ENCODE assay signal across 8 cellular contexts in the genomic region with DNA sequence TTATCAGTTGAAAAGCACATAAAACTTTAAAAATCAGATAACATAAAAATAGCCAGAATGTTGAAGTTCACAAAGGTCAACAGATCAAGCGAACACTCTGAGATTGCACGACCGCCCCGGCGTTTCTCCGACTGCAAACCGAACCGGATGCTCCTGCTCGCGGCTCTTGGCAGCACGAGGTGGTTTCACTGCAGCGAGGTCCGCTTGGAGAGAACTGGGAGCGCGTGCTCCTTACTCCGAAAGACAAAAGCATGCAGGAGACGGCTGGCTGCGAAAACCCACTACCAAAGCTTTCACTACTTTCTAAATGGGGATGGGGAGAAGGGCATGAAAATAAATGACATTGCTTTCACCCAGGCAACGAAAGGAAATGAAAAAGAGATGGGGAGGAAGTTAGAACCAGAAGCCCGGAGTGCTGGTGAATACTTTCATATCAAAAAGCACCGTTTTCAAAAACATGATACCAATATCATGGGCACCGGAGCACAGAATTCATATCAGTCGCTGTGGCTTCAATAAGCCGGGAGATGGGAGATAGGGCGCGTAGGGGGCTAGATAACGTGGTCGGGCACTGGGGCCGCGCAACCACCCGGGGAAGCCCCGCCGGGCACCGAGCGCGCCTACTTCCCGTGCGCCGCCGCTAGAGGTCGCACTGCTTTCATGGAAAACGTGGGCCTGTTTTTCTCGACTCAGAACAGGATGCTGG. TPM values are rescaled to one million over a fixed set of nuclear protein-coding genes. Genes with fewer than 3 reads are reported as not detected.
DNase-seq lines count a peak whose midpoint lies in the region; ATAC-seq, FAIRE-seq and TF ChIP-seq lines count a peak whose summit lies in the region.

No MANE protein-coding gene starts in this region.

- no peak for TF ChIP-seq POLR2A in GM18505 (IDR thresholded peaks at IDR 0.05; ENCODE audit: borderline replicate concordance, extremely low read depth, insufficient read depth, insufficient read length)

- H3K27ac ChIP-seq in coronary artery = no peak overlapping the region

- TF ChIP-seq CTCF in coronary artery (IDR thresholded peaks at IDR 0.05) = peak; percentile 90

- peak; percentile 73 for DNase-seq in NCI-H345 (lab: John Stamatoyannopoulos, UW)
- peak; percentile 80 to 88 for DNase-seq in activated CD4-positive, alpha-beta T cell treated with anti-CD3 and anti-CD28 coated beads for 4 hours
- DNase-seq in coronary artery (ENCODE audit: low spot score) = no peak
- peak; percentile 74 for DNase-seq in left lobe of liver (ENCODE audit: low spot score)
- DNase-seq in stimulated activated CD4-positive, alpha-beta T cell treated with anti-CD3 and anti-CD28 coated beads, Interleukin-1b, Interleukin-23, amount 100 ng/mL, for 48 hours = peak; percentile 86

- ATAC-seq in GM18505 (IDR thresholded peaks at IDR 0.05; ENCODE audit: unreplicated experiment) (peak; percentile 87), HG03066 (IDR thresholded peaks at IDR 0.05; ENCODE audit: low read depth, unreplicated experiment) (peak; percentile 72), left lobe of liver (peak; percentile 98)

- H3K4me3 ChIP-seq in coronary artery = peak overlapping the region; percentile 70

- peak; percentile 34 for FAIRE-seq in A204.1 (lab: Jason Lieb, UNC)

RNA-seq across cellular contexts. Expression of gene ANKRD60, which starts 8.3 kb away (rescaled TPM):
- total RNA-seq in left lobe of liver = not detected
